ENCODE assay signal across 9 cellular contexts in the genomic region with DNA sequence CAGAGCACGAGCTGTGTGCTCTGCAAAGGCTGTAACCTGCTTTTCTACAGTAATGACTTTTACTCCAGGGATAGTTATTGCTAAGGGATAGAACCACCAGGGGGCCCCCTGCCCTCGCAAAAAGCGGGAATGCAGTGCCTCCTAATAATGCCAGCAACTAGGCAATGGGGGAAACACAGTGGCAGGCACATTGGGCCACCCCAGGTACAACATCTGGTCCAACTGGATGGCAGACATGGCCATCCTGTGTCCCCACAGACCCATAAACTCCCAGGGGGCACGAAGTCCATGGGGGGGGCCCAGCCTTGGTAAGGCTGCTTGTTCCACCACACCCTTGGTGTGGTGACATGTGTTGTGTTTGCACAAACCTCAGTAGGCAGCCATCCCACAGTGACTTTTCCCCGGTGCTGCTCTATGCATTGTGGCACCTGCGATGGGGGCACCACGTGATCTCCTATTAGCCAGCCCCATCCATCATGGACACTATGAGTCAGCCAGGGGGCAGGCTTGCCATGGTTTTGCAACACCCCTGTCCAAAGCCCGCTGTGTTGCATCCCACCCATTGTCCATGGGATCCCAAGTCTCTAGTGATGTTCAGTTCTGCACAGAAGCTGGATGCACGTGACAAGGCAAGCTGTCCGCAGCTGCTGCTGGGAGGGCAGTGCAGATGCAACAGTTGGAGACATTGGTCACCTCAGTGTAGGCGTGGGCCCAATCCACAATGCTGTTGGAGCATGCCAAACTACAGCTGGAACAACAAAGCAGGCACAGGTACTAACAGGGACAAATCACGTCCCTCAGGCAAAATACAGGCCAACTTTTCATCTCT.
DNase-seq lines count a peak whose midpoint lies in the region; ATAC-seq, FAIRE-seq and TF ChIP-seq lines count a peak whose summit lies in the region.
"Had no signal": no experiment of that assay in that cellular context is flagged by ENCODE, and none has a peak within 500 bp of the region (broad histone marks: within the 10 kb centered on the region; RNA-seq: fewer than 3 reads in every experiment).

No MANE protein-coding gene starts in this region.

- H2AFZ ChIP-seq in astrocyte (ENCODE audit: low read depth, low read length), result peak overlapping the region; percentile 62

- no peaks in the 10 kb centered on the region for H3K36me3 ChIP-seq in astrocyte (ENCODE audit: insufficient read depth, low read length)
- H3K36me3 ChIP-seq in upper lobe of right lung, result no peaks in the 10 kb centered on the region

- H3K4me3 Mint-ChIP-seq in astrocyte (ENCODE audit: unreplicated experiment), result no peak overlapping the region
- H3K4me3 Mint-ChIP-seq in CD4-positive, alpha-beta T cell, result no peak overlapping the region

- H3K27ac Mint-ChIP-seq in astrocyte (ENCODE audit: unreplicated experiment), result no peak overlapping the region
- no peak overlapping the region for H3K27ac Mint-ChIP-seq in CD4-positive, alpha-beta T cell

- H3K9ac ChIP-seq in astrocyte (ENCODE audit: low read length), result no peak overlapping the region

- POLR2A ChIA-PET in CD4-positive, alpha-beta T cell (lab: Charles Lee), result no interaction called here

- CTCF ChIA-PET in CD4-positive, alpha-beta T cell (lab: Charles Lee), result no interaction called here

- FAIRE-seq in astrocyte (lab: Jason Lieb, UNC), result no peak
- FAIRE-seq: islet of Langerhans had no signal

- H3K9me3 Mint-ChIP-seq in astrocyte (ENCODE audit: unreplicated experiment), result peaks cover 2% of the 10 kb centered on the region
- no peaks in the 10 kb centered on the region for H3K9me3 Mint-ChIP-seq in CD4-positive, alpha-beta T cell

- peaks cover 5% of the 10 kb centered on the region for H3K4me1 Mint-ChIP-seq in astrocyte (ENCODE audit: low read depth, unreplicated experiment)
- H3K4me1 Mint-ChIP-seq in CD4-positive, alpha-beta T cell (ENCODE audit: low read depth), result no peaks in the 10 kb centered on the region

- H3K27me3 ChIP-seq in astrocyte (ENCODE audit: insufficient read depth, low read length) (no peaks in the 10 kb centered on the region), upper lobe of right lung (no peaks in the 10 kb centered on the region)
- no peaks in the 10 kb centered on the region for H3K27me3 ChIP-seq in CD4-positive, alpha-beta T cell (ENCODE audit: control insufficient read depth, insufficient read depth, low read length)

- H3K27me3 Mint-ChIP-seq in astrocyte (ENCODE audit: low read depth, unreplicated experiment), result peaks cover 1% of the 10 kb centered on the region
- no peaks in the 10 kb centered on the region for H3K27me3 Mint-ChIP-seq in CD4-positive, alpha-beta T cell

- DNase-seq in AML-193 (lab: John Stamatoyannopoulos, UW) (peak; percentile 26 to 27), NCI-H460 (ENCODE audit: extremely low read depth, low read depth) (peak; percentile 30), astrocyte (ENCODE audit: low read depth) (peak; percentile 13), left lobe of liver (ENCODE audit: low spot score) (peak; percentile 51), upper lobe of right lung (no peak)
- DNase-seq in CD4-positive, alpha-beta T cell, result no peak

- H3K9me3 ChIP-seq in astrocyte (ENCODE audit: insufficient read depth, low read depth, low read length) (no peaks in the 10 kb centered on the region), upper lobe of right lung (no peaks in the 10 kb centered on the region)
- no peaks in the 10 kb centered on the region for H3K9me3 ChIP-seq in CD4-positive, alpha-beta T cell (ENCODE audit: control insufficient read depth, low read length)

- peak overlapping the region; percentile 66 for H3K4me2 ChIP-seq in astrocyte (ENCODE audit: low read length)

- intact Hi-C loops in upper lobe of right lung (cut with DNase I), result no loop called here
- intact Hi-C loops in CD4-positive, alpha-beta T cell (cut with DNase I, micrococcal nuclease), result no loop called here

- H3K4me1 ChIP-seq in astrocyte (ENCODE audit: insufficient read depth, low read length) (peaks cover 12% of the 10 kb centered on the region), upper lobe of right lung (no peaks in the 10 kb centered on the region)

- no peaks in the 10 kb centered on the region for H3K79me2 ChIP-seq in astrocyte (ENCODE audit: insufficient read depth, low read length)

- H3K27ac ChIP-seq in astrocyte (ENCODE audit: low read depth, low read length) (peak overlapping the region; percentile 68), upper lobe of right lung (no peak overlapping the region)
- H3K27ac ChIP-seq in CD4-positive, alpha-beta T cell (ENCODE audit: low read depth, low read length), result no peak overlapping the region

- no peaks in the 10 kb centered on the region for H4K20me1 ChIP-seq in astrocyte (ENCODE audit: insufficient read depth, low read length)

- no peaks in the 10 kb centered on the region for H3K36me3 Mint-ChIP-seq in astrocyte (ENCODE audit: low read depth, unreplicated experiment)
- H3K36me3 Mint-ChIP-seq in CD4-positive, alpha-beta T cell (ENCODE audit: low read depth), result no peaks in the 10 kb centered on the region

- TF ChIP-seq CTCF in GM12872 (IDR thresholded peaks at IDR 0.05; ENCODE audit: insufficient read depth, low read depth, low read length) (peak; percentile 59; the same call in 2 of the 3 replicates), astrocyte (IDR thresholded peaks at IDR 0.05; ENCODE audit: insufficient read depth, low read depth, low read length) (peak; percentile 34), upper lobe of right lung (IDR thresholded peaks at IDR 0.05) (peak; percentile 40)
- TF ChIP-seq CTCF in CD4-positive, alpha-beta T cell (IDR thresholded peaks at IDR 0.05), result no peak

- H3K4me3 ChIP-seq in astrocyte (ENCODE audit: insufficient read depth, low read depth, low read length) (no peak overlapping the region), upper lobe of right lung (no peak overlapping the region)

- ATAC-seq in left lobe of liver (peak; percentile 56), upper lobe of right lung (peak; percentile 58), HG03280 (IDR thresholded peaks at IDR 0.05; ENCODE audit: unreplicated experiment) (no peak)
- ATAC-seq in CD4-positive, alpha-beta T cell (ENCODE audit: poor library complexity), result no peak

Comparison
In these comparisons a context has a peak if more than half of its experiments do, and no peak if none do; other contexts are left out.
1. DNase-seq: peak in AML-193 (2 of 2), NCI-H460 (single experiment), astrocyte (single experiment) and left lobe of liver (single experiment); none in upper lobe of right lung (single experiment) and CD4-positive, alpha-beta T cell (0 of 10).
2. ATAC-seq: peak in left lobe of liver (single experiment) and upper lobe of right lung (single experiment); none in CD4-positive, alpha-beta T cell (single experiment) and HG03280 (single experiment).